ENCODE assay signal across 10 cellular contexts in genomic region chr6:42104807-42105713, GRCh38. TPM values are rescaled to one million over a fixed set of nuclear protein-coding genes. Genes with fewer than 3 reads are reported as not detected.
DNase-seq lines count a peak whose midpoint lies in the region; ATAC-seq and TF ChIP-seq lines count a peak whose summit lies in the region.
"Had no signal": no experiment of that assay in that cellular context is flagged by ENCODE, and none has a peak within 500 bp of the region (broad histone marks: within the 10 kb centered on the region; RNA-seq: fewer than 3 reads in every experiment).

No MANE protein-coding gene starts in this region.

- H3K27me3 ChIP-seq in right lobe of liver, result no peaks in the 10 kb centered on the region

- H3K36me3 ChIP-seq in right lobe of liver, result no peaks in the 10 kb centered on the region

- H3K4me3 ChIP-seq in right lobe of liver (peak overlapping the region; percentile 37 to 49 (median 41)), lower leg skin (ENCODE audit: low read depth, poor library complexity, severe bottlenecking) (no peak overlapping the region)

- DNase-seq in stimulated activated CD8-positive, alpha-beta memory T cell treated with anti-CD3 and anti-CD28 coated beads, Interleukin-12 subunit alpha, Interleukin-12 subunit beta, amount 100 ng/mL, for 1 hour (ENCODE audit: low read depth), result peak; percentile 3
- DNase-seq in stimulated activated CD8-positive, alpha-beta memory T cell treated with anti-CD3 and anti-CD28 coated beads, Interleukin-4, amount 100 ng/mL, for 48 hours, result no peak
- no peak for DNase-seq in activated CD8-positive, alpha-beta T cell treated with anti-CD3 and anti-CD28 coated beads, Interleukin-2, amount 10 ng/mL, durations not matched to agents 7 days and 5 days
- DNase-seq in right lobe of liver, result no peak
- DNase-seq in lower leg skin (ENCODE audit: low spot score in 2 of 2), result no peak
- DNase-seq: HFFc6, NCI-H524 had no signal

- WGBS in right lobe of liver (ENCODE audit: insufficient coverage, low coverage, low lambda C conversion rate, missing lambda C conversion rate), result 21% methylated on average over 7 of the region's 35 CpGs
- 66 to 76% methylated on average over 16 to 26 of the region's 35 CpGs for WGBS in lower leg skin, 2 donors

- H3K27ac ChIP-seq in right lobe of liver, result no peak overlapping the region

- POLR2A ChIA-PET in activated CD8-positive, alpha-beta T cell treated with anti-CD3 and anti-CD28 coated beads, Interleukin-2, amount 10 ng/mL, durations not matched to agents 7 days and 5 days (lab: Charles Lee), result interaction anchor here (0.5 to 1.2 kb wide), 4 partner anchors 13 to 273 kb away, joined by 3 to 6 read pairs (median 4); no protein-coding TSS in a partner anchor

- no peaks in the 10 kb centered on the region for H3K36me3 Mint-ChIP-seq in activated CD8-positive, alpha-beta T cell treated with anti-CD3 and anti-CD28 coated beads, Interleukin-2, amount 10 ng/mL, durations not matched to agents 7 days and 5 days (ENCODE audit: low read depth)

- CTCF ChIA-PET in activated CD8-positive, alpha-beta T cell treated with anti-CD3 and anti-CD28 coated beads, Interleukin-2, amount 10 ng/mL, durations not matched to agents 7 days and 5 days (lab: Charles Lee), result interaction anchor here (0.6 to 2.8 kb wide), 62 partner anchors 8 to 737 kb away, joined by 3 to 26 read pairs (median 5); partner anchors contain the start of genes BYSL, MED20, TAF8 and TOMM6

- TF ChIP-seq POLR2A in right lobe of liver (IDR thresholded peaks at IDR 0.05), result no peak
- no peak for TF ChIP-seq POLR2A in lower leg skin (IDR thresholded peaks at IDR 0.05)

- no peak for ATAC-seq in activated CD8-positive, alpha-beta T cell treated with anti-CD3 and anti-CD28 coated beads, Interleukin-2, amount 10 ng/mL, durations not matched to agents 7 days and 5 days
- ATAC-seq in right lobe of liver (no peak), GM18907 (IDR thresholded peaks at IDR 0.05; ENCODE audit: unreplicated experiment) (no peak), GM21528 (IDR thresholded peaks at IDR 0.05; ENCODE audit: low FRiP score, unreplicated experiment) (no peak), GM21526 (IDR thresholded peaks at IDR 0.05; ENCODE audit: low FRiP score, unreplicated experiment) (no peak)

- peak overlapping the region; percentile 43 for H3K4me3 Mint-ChIP-seq in activated CD8-positive, alpha-beta T cell treated with anti-CD3 and anti-CD28 coated beads, Interleukin-2, amount 10 ng/mL, durations not matched to agents 7 days and 5 days
- H3K4me3 Mint-ChIP-seq: HFFc6 had no signal

- H3K9me3 ChIP-seq in right lobe of liver, result no peaks in the 10 kb centered on the region

- no peaks in the 10 kb centered on the region for H3K9me3 Mint-ChIP-seq in activated CD8-positive, alpha-beta T cell treated with anti-CD3 and anti-CD28 coated beads, Interleukin-2, amount 10 ng/mL, durations not matched to agents 7 days and 5 days (ENCODE audit: insufficient read depth)
- H3K9me3 Mint-ChIP-seq: HFFc6 had no signal

- no peak overlapping the region for H3K27ac Mint-ChIP-seq in activated CD8-positive, alpha-beta T cell treated with anti-CD3 and anti-CD28 coated beads, Interleukin-2, amount 10 ng/mL, durations not matched to agents 7 days and 5 days
- H3K27ac Mint-ChIP-seq: HFFc6 had no signal

- TF ChIP-seq CTCF in right lobe of liver (IDR thresholded peaks at IDR 0.05) (no peak), lower leg skin (IDR thresholded peaks at IDR 0.05) (no peak)

- no peaks in the 10 kb centered on the region for H3K4me1 ChIP-seq in right lobe of liver

- H3K4me1 Mint-ChIP-seq in activated CD8-positive, alpha-beta T cell treated with anti-CD3 and anti-CD28 coated beads, Interleukin-2, amount 10 ng/mL, durations not matched to agents 7 days and 5 days (ENCODE audit: low read depth), result peaks cover 25% of the 10 kb centered on the region

- intact Hi-C loops in right lobe of liver (cut with DNase I) (no loop called here), lower leg skin (cut with DNase I; ENCODE audit: low total_unique reads) (no loop called here)

- H3K27me3 Mint-ChIP-seq in activated CD8-positive, alpha-beta T cell treated with anti-CD3 and anti-CD28 coated beads, Interleukin-2, amount 10 ng/mL, durations not matched to agents 7 days and 5 days (ENCODE audit: low read depth), result peaks cover 6% of the 10 kb centered on the region

RNA-seq across cellular contexts. Expression of gene C6orf132, which starts 37.4 kb away (rescaled TPM):
- under 1 TPM in 1 of 2 experiments, not detected in 1; 0.03 TPM for total RNA-seq in activated CD8-positive, alpha-beta T cell treated with anti-CD3 and anti-CD28 coated beads, Interleukin-2, amount 10 ng/mL, durations not matched to agents 7 days and 5 days
- under 1 TPM; 0.07 to 0.74 (median 0.34) TPM for total RNA-seq in right lobe of liver
- total RNA-seq in lower leg skin, result 100 to 1,000 TPM; 106 to 200 (median 137) TPM

RNA-seq across cellular contexts. Expression of gene TAF8, which starts 54.7 kb away (rescaled TPM):
- 10 to 100 TPM; 44.1 TPM for total RNA-seq in activated CD8-positive, alpha-beta T cell treated with anti-CD3 and anti-CD28 coated beads, Interleukin-2, amount 10 ng/mL, durations not matched to agents 7 days and 5 days
- total RNA-seq in right lobe of liver, result 10 to 100 TPM in 4 of 6 experiments, 1 to 10 TPM in 2; 6.7 to 14.7 (median 11.9) TPM
- 10 to 100 TPM; 15.8 to 24.0 (median 18.9) TPM for total RNA-seq in lower leg skin

Comparison
In these comparisons a context has a peak if more than half of its experiments do, and no peak if none do; other contexts are left out.
1. RNA of gene C6orf132, which starts 37.4 kb away (total RNA-seq): 106 to 200 TPM in lower leg skin; 0.07 to 0.74 TPM in right lobe of liver and 0.03 TPM in activated CD8-positive, alpha-beta T cell treated with anti-CD3 and anti-CD28 coated beads, Interleukin-2, amount 10 ng/mL, durations not matched to agents 7 days and 5 days; every median in the first group is over 10 times any median in the second.